21 cellular contexts compared by ENCODE assay signal in genomic region chr2:224883700-224884099, GRCh38.
A peak's percentile ranks its signal among the peaks of the same experiment; 100 is the strongest.
DNase-seq lines count a peak whose midpoint lies in the region; ATAC-seq and TF ChIP-seq lines count a peak whose summit lies in the region.
"Had no signal": no experiment of that assay in that cellular context is flagged by ENCODE, and none has a peak within 500 bp of the region (broad histone marks: within the 10 kb centered on the region; RNA-seq: fewer than 3 reads in every experiment).

No MANE protein-coding gene starts in this region.

- no peak for TF ChIP-seq CTCF in activated B cell treated with CpG ODN at 0.5 μM for 24 hours (IDR thresholded peaks at IDR 0.05)

- H3K36me3 Mint-ChIP-seq in CD8-positive, alpha-beta memory T cell, result peaks cover 9 to 89% (median 31%) of the 10 kb centered on the region in 3 donors
- H3K36me3 Mint-ChIP-seq in activated B cell treated with CpG ODN at 0.5 μM for 24 hours (ENCODE audit: low read depth), result peaks cover 80% of the 10 kb centered on the region
- peaks cover 66% of the 10 kb centered on the region for H3K36me3 Mint-ChIP-seq in natural killer cell treated with Interleukin-12 subunit alpha and Interleukin-12 subunit beta and Interleukin-15 and Interleukin-18, amount 100 ng/mL, for 72 hours
- H3K36me3 Mint-ChIP-seq: neural progenitor cell had no signal

- no peak overlapping the region for H3K27ac ChIP-seq in CD8-positive, alpha-beta memory T cell (ENCODE audit: low read depth, low read length)
- H3K27ac ChIP-seq: hepatocyte, neural progenitor cell, psoas muscle, testis, uterus had no signal

- CTCF ChIA-PET in CD8-positive, alpha-beta memory T cell (lab: Charles Lee), result interaction anchor here (1.5 kb wide), 1 partner anchor 118 kb away, joined by 7 read pairs; no protein-coding TSS in a partner anchor
- CTCF ChIA-PET in activated B cell treated with CpG ODN at 0.5 μM for 24 hours (lab: Charles Lee), result interaction anchor here (1.0 kb wide), 1 partner anchor 119 kb away, joined by 5 read pairs; no protein-coding TSS in a partner anchor

- H3K27me3 ChIP-seq in CD8-positive, alpha-beta memory T cell (ENCODE audit: insufficient read depth, low read length, poor library complexity, severe bottlenecking), result no peaks in the 10 kb centered on the region
- H3K27me3 ChIP-seq: hepatocyte, neural progenitor cell, testis, uterus had no signal

- peaks cover 19% of the 10 kb centered on the region for H3K4me1 ChIP-seq in CD8-positive, alpha-beta memory T cell (ENCODE audit: insufficient read depth, low read length)
- H3K4me1 ChIP-seq: neural progenitor cell, psoas muscle, testis, uterus had no signal

- POLR2A ChIA-PET in CD8-positive, alpha-beta memory T cell (lab: Charles Lee), result no interaction called here
- POLR2A ChIA-PET in activated B cell treated with CpG ODN at 0.5 μM for 24 hours (lab: Charles Lee), result no interaction called here

- in situ Hi-C loops in ACHN (cut with HindIII; ENCODE audit: low pct_ligation_motif_present, low pct_unique_long_range_greater_than_20kb, low sequenced_read_pairs), result no loop called here

- no peaks in the 10 kb centered on the region for H3K9me3 Mint-ChIP-seq in CD8-positive, alpha-beta memory T cell
- H3K9me3 Mint-ChIP-seq in activated B cell treated with CpG ODN at 0.5 μM for 24 hours, result no peaks in the 10 kb centered on the region
- H3K9me3 Mint-ChIP-seq in natural killer cell treated with Interleukin-12 subunit alpha and Interleukin-12 subunit beta and Interleukin-15 and Interleukin-18, amount 100 ng/mL, for 72 hours, result no peaks in the 10 kb centered on the region
- H3K9me3 Mint-ChIP-seq: neural progenitor cell; T-helper 1 cell treated with Interleukin-12 subunit alpha and Interleukin-12 subunit beta and Interleukin-4 antibody, amounts not matched to agents 30 μg/mL and 1 μg/mL, for 36 hours had no signal

- H3K4me1 Mint-ChIP-seq in CD8-positive, alpha-beta memory T cell, result peaks cover 45 to 68% (median 67%) of the 10 kb centered on the region in 3 donors
- peaks cover 33% of the 10 kb centered on the region for H3K4me1 Mint-ChIP-seq in activated B cell treated with CpG ODN at 0.5 μM for 24 hours
- peaks cover 43 to 63% of the 10 kb centered on the region in 2 donors for H3K4me1 Mint-ChIP-seq in natural killer cell treated with Interleukin-12 subunit alpha and Interleukin-12 subunit beta and Interleukin-15 and Interleukin-18, amount 100 ng/mL, for 72 hours (ENCODE audit: low read depth in 2 of 2)
- H3K4me1 Mint-ChIP-seq: neural progenitor cell had no signal

- no peaks in the 10 kb centered on the region for H3K27me3 Mint-ChIP-seq in CD8-positive, alpha-beta memory T cell
- no peaks in the 10 kb centered on the region for H3K27me3 Mint-ChIP-seq in activated B cell treated with CpG ODN at 0.5 μM for 24 hours
- H3K27me3 Mint-ChIP-seq in natural killer cell treated with Interleukin-12 subunit alpha and Interleukin-12 subunit beta and Interleukin-15 and Interleukin-18, amount 100 ng/mL, for 72 hours, result no peaks in the 10 kb centered on the region

- no peaks in the 10 kb centered on the region for H3K9me3 ChIP-seq in CD8-positive, alpha-beta memory T cell (ENCODE audit: low read length)
- H3K9me3 ChIP-seq: psoas muscle, testis, uterus had no signal

- DNase-seq in ACHN (peak; percentile 30), activated B cell treated with CpG ODN at 0.5 μM for 24 hours (no peak), iPS-NIHi7 (ENCODE audit: extremely low spot score) (no peak)
- DNase-seq in CD8-positive, alpha-beta memory T cell, result no peak
- no peak for DNase-seq in natural killer cell treated with Interleukin-12 subunit alpha and Interleukin-12 subunit beta and Interleukin-15 and Interleukin-18, amount 100 ng/mL, for 72 hours (ENCODE audit: low spot score)
- DNase-seq: activated CD4-positive, alpha-beta T cell treated with anti-CD3 and anti-CD28 coated beads, Interleukin-2, amount 50 U/mL, for 1 hour; activated CD8-positive, alpha-beta memory T cell treated with anti-CD3 and anti-CD28 coated beads, Interleukin-2, amount 50 U/mL, for 48 hours; activated gamma-delta T cell treated with Interleukin-2 at 50 U/mL for 16 hours; cerebellar nuclear complex; foreskin melanocyte; H7; psoas muscle; stimulated activated CD4-positive, alpha-beta T cell treated with anti-CD3 and anti-CD28 coated beads, Interleukin-1b, Interleukin-23, amount 100 ng/mL, for 48 hours; testis; uterus had no signal

- no peak overlapping the region for H3K4me3 ChIP-seq in CD8-positive, alpha-beta memory T cell (ENCODE audit: low read length)
- H3K4me3 ChIP-seq: hepatocyte, neural progenitor cell, psoas muscle, skin epidermis, testis, uterus had no signal

- H3K36me3 ChIP-seq in CD8-positive, alpha-beta memory T cell (ENCODE audit: insufficient read depth, low read length), result peaks cover 43% of the 10 kb centered on the region
- H3K36me3 ChIP-seq: neural progenitor cell, uterus had no signal

- ATAC-seq in activated B cell treated with CpG ODN at 0.5 μM for 24 hours (ENCODE audit: low read depth) (no peak), GM21381 (IDR thresholded peaks at IDR 0.05; ENCODE audit: unreplicated experiment) (no peak), HG03025 (IDR thresholded peaks at IDR 0.05; ENCODE audit: low FRiP score, unreplicated experiment) (no peak)
- no peak for ATAC-seq in natural killer cell treated with Interleukin-12 subunit alpha and Interleukin-12 subunit beta and Interleukin-15 and Interleukin-18, amount 100 ng/mL, for 72 hours

- no peak overlapping the region for H3K4me3 Mint-ChIP-seq in CD8-positive, alpha-beta memory T cell
- no peak overlapping the region for H3K4me3 Mint-ChIP-seq in activated B cell treated with CpG ODN at 0.5 μM for 24 hours
- H3K4me3 Mint-ChIP-seq in natural killer cell treated with Interleukin-12 subunit alpha and Interleukin-12 subunit beta and Interleukin-15 and Interleukin-18, amount 100 ng/mL, for 72 hours, result no peak overlapping the region
- H3K4me3 Mint-ChIP-seq: neural progenitor cell; T-helper 1 cell treated with Interleukin-12 subunit alpha and Interleukin-12 subunit beta and Interleukin-4 antibody, amounts not matched to agents 30 μg/mL and 1 μg/mL, for 36 hours had no signal

- intact Hi-C loops in activated B cell treated with CpG ODN at 0.5 μM for 24 hours (cut with micrococcal nuclease), result loop anchor here (2.0 kb wide), 1 partner anchor 157 kb away; no protein-coding TSS in a partner anchor

- peak overlapping the region in 5 of 8 donors; percentile 17 to 54 (median 50) for H3K27ac Mint-ChIP-seq in CD8-positive, alpha-beta memory T cell
- peak overlapping the region; percentile 30 for H3K27ac Mint-ChIP-seq in activated B cell treated with CpG ODN at 0.5 μM for 24 hours
- H3K27ac Mint-ChIP-seq in natural killer cell treated with Interleukin-12 subunit alpha and Interleukin-12 subunit beta and Interleukin-15 and Interleukin-18, amount 100 ng/mL, for 72 hours, result peak overlapping the region; percentile 54 to 86
- H3K27ac Mint-ChIP-seq: neural progenitor cell; T-helper 1 cell treated with Interleukin-12 subunit alpha and Interleukin-12 subunit beta and Interleukin-4 antibody, amounts not matched to agents 30 μg/mL and 1 μg/mL, for 36 hours had no signal
